Comparison of ENCODE assay signal across 10 cellular contexts in the genomic region with DNA sequence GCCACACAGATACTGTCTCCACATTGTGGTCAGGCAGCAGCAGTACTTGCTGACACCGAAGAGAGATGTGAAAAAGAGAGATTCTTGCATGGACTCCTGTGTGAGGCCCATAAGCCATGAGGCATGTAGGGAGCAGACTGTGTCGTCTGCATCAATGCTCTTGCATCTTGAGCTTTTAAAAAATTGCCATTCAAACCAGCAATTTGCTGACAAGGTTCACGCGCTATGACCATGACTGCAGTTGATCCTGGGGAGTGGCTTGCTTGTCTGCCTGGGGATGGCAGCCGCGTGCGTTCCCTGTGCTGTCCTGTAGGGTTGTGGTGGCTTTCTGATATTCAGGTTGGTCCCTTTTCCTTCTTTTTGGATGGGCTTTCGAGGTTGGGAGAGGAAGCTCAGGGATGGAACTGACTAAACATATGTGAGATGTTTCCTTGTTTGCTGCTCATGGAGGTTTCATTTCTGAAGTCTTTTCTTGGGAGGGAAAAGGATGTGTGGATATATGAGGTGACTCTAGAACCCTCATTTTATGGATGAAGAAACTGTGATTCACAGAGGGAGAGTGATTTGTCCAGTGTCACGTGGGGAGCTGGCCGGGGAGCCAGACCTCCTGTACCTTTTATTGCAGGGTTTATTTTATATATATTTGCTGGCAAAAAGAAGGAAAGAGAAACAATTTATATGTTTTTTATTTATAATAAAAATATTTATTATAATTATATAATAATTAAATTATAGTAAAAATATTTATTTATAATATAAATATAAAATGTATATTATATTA. TPM values are rescaled to one million over a fixed set of nuclear protein-coding genes. Genes with fewer than 3 reads are reported as not detected.
DNase-seq lines count a peak whose midpoint lies in the region; ATAC-seq, FAIRE-seq and TF ChIP-seq lines count a peak whose summit lies in the region.
"Had no signal": no experiment of that assay in that cellular context is flagged by ENCODE, and none has a peak within 500 bp of the region (broad histone marks: within the 10 kb centered on the region; RNA-seq: fewer than 3 reads in every experiment).

No MANE protein-coding gene starts in this region.

- peak; percentile 12; the same call in 1 of the 2 replicates for TF ChIP-seq CTCF in SK-N-SH (IDR thresholded peaks at IDR 0.05)
- TF ChIP-seq CTCF in Loucy (conservative IDR thresholded peaks at IDR 0.05; ENCODE audit: low read length) = peak; percentile 36
- no peak for TF ChIP-seq CTCF in bronchial epithelial cell (IDR thresholded peaks at IDR 0.05; ENCODE audit: insufficient read depth, low read length, severe bottlenecking)
- TF ChIP-seq CTCF in neural progenitor cell (IDR thresholded peaks at IDR 0.05) = peak; percentile 19

- no peak for TF ChIP-seq RAD21 in SK-N-SH (IDR thresholded peaks at IDR 0.05; ENCODE audit: low read length)

- no peak overlapping the region for H3K27ac Mint-ChIP-seq in neural progenitor cell
- H3K27ac Mint-ChIP-seq: activated naive CD8-positive, alpha-beta T cell had no signal

- ATAC-seq in SK-N-SH treated with all-trans-retinoic acid at 6 μM for 48 hours = no peak

- H3K36me3 ChIP-seq in SK-N-SH (replicated peaks in 1 of 2; ENCODE audit: control insufficient read depth in 1 of 2, insufficient read depth in 2 of 2, low read length in 1 of 2) (peaks cover 0 to 13% of the 10 kb centered on the region in 2 experiments), Loucy (ENCODE audit: insufficient read depth, low read length) (no peaks in the 10 kb centered on the region), bronchial epithelial cell (ENCODE audit: control insufficient read depth, insufficient read depth, low read length) (no peaks in the 10 kb centered on the region), neural progenitor cell (no peaks in the 10 kb centered on the region)

- H3K4me3 ChIP-seq in SK-N-SH (ENCODE audit: low read depth in 2 of 2, low read length in 1 of 2) (no peak overlapping the region), Loucy (ENCODE audit: low read length, poor library complexity, severe bottlenecking) (no peak overlapping the region), bronchial epithelial cell (ENCODE audit: low read depth, low read length) (no peak overlapping the region), neural progenitor cell (no peak overlapping the region)

- POLR2A ChIA-PET in SK-N-SH (lab: Yijun Ruan, JAX) = no interaction called here

- FAIRE-seq in bronchial epithelial cell (lab: Jason Lieb, UNC) = peak; percentile 73

- H3F3A ChIP-seq in SK-N-SH (replicated peaks; ENCODE audit: insufficient read depth) (peaks cover 20% of the 10 kb centered on the region), Loucy (ENCODE audit: low read depth) (no peaks in the 10 kb centered on the region), neural progenitor cell (ENCODE audit: low read depth) (peaks cover 12% of the 10 kb centered on the region)

- peaks cover 91% of the 10 kb centered on the region for H3K79me2 ChIP-seq in SK-N-SH (ENCODE audit: insufficient read depth)
- H3K79me2 ChIP-seq in Loucy (ENCODE audit: insufficient read depth, low read length) = peaks cover 36% of the 10 kb centered on the region; the same call in 1 of the 2 replicates
- H3K79me2 ChIP-seq in neural progenitor cell (ENCODE audit: low read depth) = peaks cover 30% of the 10 kb centered on the region

- H3K9me3 ChIP-seq in SK-N-SH = no peaks in the 10 kb centered on the region
- H3K9me3 ChIP-seq in Loucy (ENCODE audit: insufficient read depth, low read depth, low read length) = no peaks in the 10 kb centered on the region
- no peaks in the 10 kb centered on the region for H3K9me3 ChIP-seq in neural progenitor cell (ENCODE audit: low read depth)

- no peak overlapping the region for H3K4me2 ChIP-seq in SK-N-SH
- no peak overlapping the region for H3K4me2 ChIP-seq in Loucy (ENCODE audit: low read depth, low read length, poor library complexity, severe bottlenecking)
- no peak overlapping the region for H3K4me2 ChIP-seq in neural progenitor cell

- H3K4me1 ChIP-seq in SK-N-SH (ENCODE audit: control insufficient read depth in 1 of 2, insufficient read depth in 2 of 2, low read depth in 1 of 2, low read length in 1 of 2) (no peaks in the 10 kb centered on the region; a peak in 2 of 4 replicates), Loucy (ENCODE audit: insufficient read depth, low read length, poor library complexity, severe bottlenecking) (peaks cover 6% of the 10 kb centered on the region), neural progenitor cell (no peaks in the 10 kb centered on the region)

- H3K4me3 Mint-ChIP-seq in neural progenitor cell = no peak overlapping the region
- H3K4me3 Mint-ChIP-seq: activated naive CD8-positive, alpha-beta T cell had no signal

- H3K9me3 Mint-ChIP-seq in neural progenitor cell = no peaks in the 10 kb centered on the region

- no peak for TF ChIP-seq EP300 in SK-N-SH (IDR thresholded peaks at IDR 0.05; ENCODE audit: borderline replicate concordance in 1 of 2, low read depth in 1 of 2, low read length in 1 of 2)

- H3K27me3 ChIP-seq in SK-N-SH (ENCODE audit: insufficient read depth) (no peaks in the 10 kb centered on the region), Loucy (ENCODE audit: insufficient read depth, low read length, poor library complexity, severe bottlenecking) (no peaks in the 10 kb centered on the region), bronchial epithelial cell (ENCODE audit: control insufficient read depth, insufficient read depth, low read length) (no peaks in the 10 kb centered on the region), neural progenitor cell (no peaks in the 10 kb centered on the region)

- DNase-seq in SK-N-SH = no peak
- no peak for DNase-seq in bronchial epithelial cell (ENCODE audit: low read depth)
- DNase-seq in neural progenitor cell (ENCODE audit: low spot score) = no peak
- no peak for DNase-seq in middle frontal gyrus (ENCODE audit: extremely low spot score, low spot score)
- DNase-seq in NCI-H524 (lab: John Stamatoyannopoulos, UW) = no peak
- no peak for DNase-seq in GDM1 (lab: John Stamatoyannopoulos, UW)
- DNase-seq: MV-4-11 had no signal

- H3K9ac ChIP-seq in SK-N-SH = no peak overlapping the region
- no peak overlapping the region for H3K9ac ChIP-seq in Loucy (ENCODE audit: low read depth, low read length, poor library complexity, severe bottlenecking)
- no peak overlapping the region for H3K9ac ChIP-seq in neural progenitor cell

- H3K9me2 ChIP-seq in SK-N-SH = no peaks in the 10 kb centered on the region
- H3K9me2 ChIP-seq in Loucy (replicated peaks; ENCODE audit: low read depth, low read length) = no peaks in the 10 kb centered on the region

- H3K27ac ChIP-seq in SK-N-SH (ENCODE audit: low read depth in 2 of 2, low read length in 1 of 2) (no peak overlapping the region), neural progenitor cell (no peak overlapping the region)

- no peak overlapping the region for H2AFZ ChIP-seq in SK-N-SH (ENCODE audit: low read depth)
- no peak overlapping the region for H2AFZ ChIP-seq in Loucy (ENCODE audit: low read length)
- H2AFZ ChIP-seq in neural progenitor cell (replicated peaks) = no peak overlapping the region

- peaks cover 3% of the 10 kb centered on the region for H3K27me3 Mint-ChIP-seq in neural progenitor cell (ENCODE audit: insufficient read depth, low read depth)
- H3K27me3 Mint-ChIP-seq: activated naive CD8-positive, alpha-beta T cell had no signal

- peaks cover 17% of the 10 kb centered on the region for H3K4me1 Mint-ChIP-seq in neural progenitor cell

- H3K36me3 Mint-ChIP-seq in neural progenitor cell = peaks cover 16% of the 10 kb centered on the region

- CTCF ChIA-PET in SK-N-SH (lab: Yijun Ruan, JAX) = no interaction called here

- H4K20me1 ChIP-seq in SK-N-SH (ENCODE audit: insufficient read depth) (peaks cover 2% of the 10 kb centered on the region; the same call in 1 of the 2 replicates), Loucy (ENCODE audit: insufficient read depth, low read length, poor library complexity, severe bottlenecking) (no peaks in the 10 kb centered on the region), neural progenitor cell (ENCODE audit: low read depth) (peaks cover 22% of the 10 kb centered on the region)

- WGBS in SK-N-SH (ENCODE audit: low lambda C conversion rate) = 75% methylated on average over 6 of the region's 10 CpGs

TF ChIP-seq in SK-N-SH, 30 proteins besides CTCF, POLR2A, EP300 and RAD21:
- TF ChIP-seq, protein P1, sequence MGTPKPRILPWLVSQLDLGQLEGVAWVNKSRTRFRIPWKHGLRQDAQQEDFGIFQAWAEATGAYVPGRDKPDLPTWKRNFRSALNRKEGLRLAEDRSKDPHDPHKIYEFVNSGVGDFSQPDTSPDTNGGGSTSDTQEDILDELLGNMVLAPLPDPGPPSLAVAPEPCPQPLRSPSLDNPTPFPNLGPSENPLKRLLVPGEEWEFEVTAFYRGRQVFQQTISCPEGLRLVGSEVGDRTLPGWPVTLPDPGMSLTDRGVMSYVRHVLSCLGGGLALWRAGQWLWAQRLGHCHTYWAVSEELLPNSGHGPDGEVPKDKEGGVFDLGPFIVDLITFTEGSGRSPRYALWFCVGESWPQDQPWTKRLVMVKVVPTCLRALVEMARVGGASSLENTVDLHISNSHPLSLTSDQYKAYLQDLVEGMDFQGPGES (IDR thresholded peaks at IDR 0.05; ENCODE audit: low read depth, low read length) = no peak
- no peak for TF ChIP-seq POLR2AphosphoS5 (IDR thresholded peaks at IDR 0.05; ENCODE audit: low read depth, low read length)
- no peak for TF ChIP-seq MXI1 (IDR thresholded peaks at IDR 0.05; ENCODE audit: low read depth, low read length)
- TF ChIP-seq GATA2 (CRISPR knock-in tag; IDR thresholded peaks at IDR 0.05) = no peak
- TF ChIP-seq SIN3A (IDR thresholded peaks at IDR 0.05; ENCODE audit: borderline replicate concordance, low read depth, low read length) = no peak

TF ChIP-seq in SK-N-SH treated with all-trans-retinoic acid at 6 μM for 48 hours, 23 proteins besides CTCF, POLR2A, EP300 and RAD21 (continues in another document):
- TF ChIP-seq BACH2 (CRISPR knock-in tag; IDR thresholded peaks at IDR 0.05; ENCODE audit: borderline replicate concordance) = no peak

RNA-seq across cellular contexts. Expression of a gene that starts 48.6 kb away (rescaled TPM):
- 6.6 and 9.3 TPM in 2 replicates for polyA plus RNA-seq in SK-N-SH (2012; rRNA removed)
- polyA plus RNA-seq in SK-N-SH (2012; cell fraction: cytosol; rRNA removed) = 7.5 and 7.6 TPM in 2 replicates
- 14.7 and 18.5 TPM in 2 replicates for polyA plus RNA-seq in SK-N-SH (2012; cell fraction: nucleus; rRNA removed)
- 14.2 and 19.5 TPM in 2 replicates for total RNA-seq in bronchial epithelial cell
- total RNA-seq in neural progenitor cell (ENCODE audit: low replicate concordance) = 18.9 and 27.4 TPM in 2 replicates
